9 cellular contexts compared by ENCODE assay signal in genomic region chr10:101761226-101761625, GRCh38. TPM values are rescaled to one million over a fixed set of nuclear protein-coding genes. Genes with fewer than 3 reads are reported as not detected.
"Had no signal": no experiment of that assay in that cellular context is flagged by ENCODE, and none has a peak within 500 bp of the region (broad histone marks: within the 10 kb centered on the region; RNA-seq: fewer than 3 reads in every experiment).

No MANE protein-coding gene starts in this region.

- ATAC-seq: HepG2 had no signal

- H3K9ac ChIP-seq: GM23248 had no signal

- H2AFZ ChIP-seq: GM23248 had no signal

- DNase-seq: GM23248, GOT3, H9, HCEC 1CT, KBM-7 had no signal

- H3K4me3 ChIP-seq: GM23248 had no signal

- H3K27ac ChIP-seq: GM23248, HL-60 had no signal

- H3K27ac Mint-ChIP-seq: H9, IgD-negative memory B cell had no signal

- H3K9me3 Mint-ChIP-seq: H9, IgD-negative memory B cell had no signal

- H3K4me3 Mint-ChIP-seq: IgD-negative memory B cell had no signal

RNA-seq across cellular contexts. Expression of gene FGF8, which starts 14.7 kb away (rescaled TPM):
- total RNA-seq: GM23248, HepG2, HT1080 had no signal
- polyA plus RNA-seq: GM23248, HepG2, IgD-negative memory B cell had no signal
